ENCODE assay signal across 2 cellular contexts in genomic region chr11:111759778-111760407, GRCh38.
TF ChIP-seq lines count a peak whose summit lies in the region.

No MANE protein-coding gene starts in this region.

TF ChIP-seq in K562, 482 proteins besides CTCF, POLR2A, EP300 and RAD21:
- TF ChIP-seq ZNF121 (CRISPR knock-in tag; conservative IDR thresholded peaks at IDR 0.05) (peak; percentile 84), ZNF695 (CRISPR knock-in tag; IDR thresholded peaks at IDR 0.05) (no peak)

TF ChIP-seq in HepG2, 621 proteins besides CTCF, POLR2A, EP300 and RAD21:
- TF ChIP-seq ATM (IDR thresholded peaks at IDR 0.05; ENCODE audit: borderline replicate concordance) (no peak), ZNF616 (CRISPR knock-in tag; IDR thresholded peaks at IDR 0.05; ENCODE audit: low read depth) (no peak), ZNF121 (CRISPR knock-in tag; IDR thresholded peaks at IDR 0.05) (peak; percentile 82; the same call in 1 of the 2 replicates), ZNF570 (CRISPR knock-in tag; IDR thresholded peaks at IDR 0.05; ENCODE audit: borderline replicate concordance) (no peak), NFYC (CRISPR knock-in tag; IDR thresholded peaks at IDR 0.05) (no peak), ZNF430 (CRISPR knock-in tag; IDR thresholded peaks at IDR 0.05) (no peak), ZNF597 (CRISPR knock-in tag; IDR thresholded peaks at IDR 0.05) (no peak), AGO2 (optimal IDR thresholded peaks at IDR 0.05; ENCODE audit: low read depth, low read length) (no peak), ZBTB26 (CRISPR knock-in tag; IDR thresholded peaks at IDR 0.05; ENCODE audit: borderline replicate concordance) (no peak), POGK (CRISPR knock-in tag; conservative IDR thresholded peaks at IDR 0.05) (no peak), RFXAP (CRISPR knock-in tag; IDR thresholded peaks at IDR 0.05; ENCODE audit: borderline replicate concordance) (no peak), HMG20B (CRISPR knock-in tag; conservative IDR thresholded peaks at IDR 0.05) (no peak), ZNF432 (CRISPR knock-in tag; IDR thresholded peaks at IDR 0.05; ENCODE audit: borderline replicate concordance) (no peak), NFATC3 (CRISPR knock-in tag; IDR thresholded peaks at IDR 0.05) (no peak), KDM4B (CRISPR knock-in tag; IDR thresholded peaks at IDR 0.05) (no peak), ARHGAP35 (CRISPR knock-in tag; IDR thresholded peaks at IDR 0.05; ENCODE audit: borderline replicate concordance) (no peak), HNF1A (IDR thresholded peaks at IDR 0.05; ENCODE audit: low read depth) (no peak), HNF1A (CRISPR knock-in tag; IDR thresholded peaks at IDR 0.05; ENCODE audit: borderline replicate concordance) (no peak), ZNF770 (CRISPR knock-in tag; IDR thresholded peaks at IDR 0.05) (peak; percentile 51; the same call in 1 of the 2 replicates), ATF7 (IDR thresholded peaks at IDR 0.05) (peak; percentile 59), ATF7 (CRISPR knock-in tag; IDR thresholded peaks at IDR 0.05) (no peak), ZNF841 (CRISPR knock-in tag; IDR thresholded peaks at IDR 0.05; ENCODE audit: borderline replicate concordance) (no peak), JUND (CRISPR knock-in tag; IDR thresholded peaks at IDR 0.05) (no peak), NR1H2 (CRISPR knock-in tag; IDR thresholded peaks at IDR 0.05; ENCODE audit: borderline replicate concordance, low read depth) (no peak), DNMT1 (CRISPR knock-in tag; IDR thresholded peaks at IDR 0.05) (no peak), ZNF276 (CRISPR knock-in tag; IDR thresholded peaks at IDR 0.05; ENCODE audit: low read depth) (no peak)
